Comparison of ENCODE assay signal across 9 cellular contexts in genomic region chr3:88148651-88149050, GRCh38. TPM values are rescaled to one million over a fixed set of nuclear protein-coding genes. Genes with fewer than 3 reads are reported as not detected.
A peak's percentile ranks its signal among the peaks of the same experiment; 100 is the strongest.
DNase-seq lines count a peak whose midpoint lies in the region; ATAC-seq and TF ChIP-seq lines count a peak whose summit lies in the region.
"Had no signal": no experiment of that assay in that cellular context is flagged by ENCODE, and none has a peak within 500 bp of the region (broad histone marks: within the 10 kb centered on the region; RNA-seq: fewer than 3 reads in every experiment).

No MANE protein-coding gene starts in this region.

- H3K36me3 ChIP-seq in breast epithelium, result no peaks in the 10 kb centered on the region
- no peaks in the 10 kb centered on the region for H3K36me3 ChIP-seq in urinary bladder (ENCODE audit: insufficient read depth)

- no peak for DNase-seq in activated naive CD4-positive, alpha-beta T cell treated with anti-CD3 and anti-CD28 coated beads, Interleukin-2, amount 50 U/mL, for 16 hours
- no peak for DNase-seq in breast epithelium (ENCODE audit: low spot score in 2 of 2)
- no peak for DNase-seq in kidney tubule cell (ENCODE audit: low spot score)
- DNase-seq in amygdala (lab: John Stamatoyannopoulos, UW), result no peak
- DNase-seq: activated effector memory CD4-positive, alpha-beta T cell treated with Interleukin-2 at 50 U/mL for 16 hours had no signal

- WGBS in urinary bladder, result 51% methylated on average over 17 of the region's 17 CpGs

- H3K36me3 Mint-ChIP-seq in activated naive CD4-positive, alpha-beta T cell treated with anti-CD3 and anti-CD28 coated beads, Interleukin-2, amount 50 U/mL, for 24 hours, result peaks cover 2% of the 10 kb centered on the region

- H3K9me3 ChIP-seq in breast epithelium (no peaks in the 10 kb centered on the region), mononuclear cell (ENCODE audit: low read depth, low read length) (no peaks in the 10 kb centered on the region)

- H3K27me3 ChIP-seq in breast epithelium, result no peaks in the 10 kb centered on the region
- H3K27me3 ChIP-seq in mononuclear cell (ENCODE audit: insufficient read depth, low read length), result no peaks in the 10 kb centered on the region

- no peak for TF ChIP-seq POLR2A in breast epithelium (IDR thresholded peaks at IDR 0.05)

- ATAC-seq in HG03520 (IDR thresholded peaks at IDR 0.05; ENCODE audit: unreplicated experiment), result no peak

- no peaks in the 10 kb centered on the region for H3K27me3 Mint-ChIP-seq in activated naive CD4-positive, alpha-beta T cell treated with anti-CD3 and anti-CD28 coated beads, Interleukin-2, amount 50 U/mL, for 24 hours

- no peak for TF ChIP-seq CTCF in breast epithelium (IDR thresholded peaks at IDR 0.05)

- H3K9me3 Mint-ChIP-seq in activated naive CD4-positive, alpha-beta T cell treated with anti-CD3 and anti-CD28 coated beads, Interleukin-2, amount 50 U/mL, for 24 hours, result no peaks in the 10 kb centered on the region

- H3K4me3 ChIP-seq in breast epithelium (peak overlapping the region; percentile 70 to 88 (median 74)), mononuclear cell (ENCODE audit: low read length) (peak overlapping the region; percentile 96), urinary bladder (ENCODE audit: low read depth, low read length) (peak overlapping the region; percentile 60)

- peak overlapping the region; percentile 96 for H3K27ac Mint-ChIP-seq in activated naive CD4-positive, alpha-beta T cell treated with anti-CD3 and anti-CD28 coated beads, Interleukin-2, amount 50 U/mL, for 24 hours

- H3K4me1 Mint-ChIP-seq in activated naive CD4-positive, alpha-beta T cell treated with anti-CD3 and anti-CD28 coated beads, Interleukin-2, amount 50 U/mL, for 24 hours, result peaks cover 22% of the 10 kb centered on the region

- H3K4me1 ChIP-seq in breast epithelium (peaks cover 0 to 5% of the 10 kb centered on the region in 2 donors), mononuclear cell (ENCODE audit: insufficient read depth, low read length) (peaks cover 40% of the 10 kb centered on the region), urinary bladder (ENCODE audit: insufficient read depth) (no peaks in the 10 kb centered on the region)

- intact Hi-C loops in breast epithelium (cut with DNase I; ENCODE audit: low total_unique reads), result no loop called here

- H3K27ac ChIP-seq in breast epithelium, result no peak overlapping the region
- H3K27ac ChIP-seq in urinary bladder (ENCODE audit: low read depth), result no peak overlapping the region

- peak overlapping the region; percentile 97 for H3K4me3 Mint-ChIP-seq in activated naive CD4-positive, alpha-beta T cell treated with anti-CD3 and anti-CD28 coated beads, Interleukin-2, amount 50 U/mL, for 24 hours

RNA-seq across cellular contexts. Expression of gene C3orf38, which starts 1.1 kb away (rescaled TPM):
- total RNA-seq in breast epithelium (10 to 100 TPM; 20.3 to 32.1 (median 23.0) TPM), mononuclear cell (76.1 TPM), urinary bladder (60.5 TPM)
- 7.7 TPM for polyA plus RNA-seq in urinary bladder
